18 cellular contexts compared by ENCODE assay signal in the genomic region with DNA sequence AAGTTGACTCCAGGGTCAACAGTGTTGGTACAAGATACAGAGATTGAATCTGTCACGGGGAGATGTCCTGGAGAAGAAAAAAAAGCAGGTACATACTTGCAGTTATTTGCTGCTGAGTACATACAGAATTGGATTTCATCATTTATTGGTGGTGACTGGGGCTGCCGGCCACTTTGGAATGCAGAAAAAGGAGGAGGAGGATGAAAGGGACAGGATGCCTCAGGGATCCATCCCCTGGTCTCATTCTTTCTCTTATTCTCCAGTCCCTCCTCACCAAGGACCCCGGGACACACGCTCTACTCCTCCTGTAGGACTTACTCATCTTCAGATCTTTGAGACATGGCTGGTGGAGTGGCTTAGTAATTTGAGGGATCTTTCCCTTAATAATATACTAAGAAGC. TPM values are rescaled to one million over a fixed set of nuclear protein-coding genes. Genes with fewer than 3 reads are reported as not detected.
DNase-seq lines count a peak whose midpoint lies in the region; ATAC-seq, FAIRE-seq and TF ChIP-seq lines count a peak whose summit lies in the region.
"Had no signal": no experiment of that assay in that cellular context is flagged by ENCODE, and none has a peak within 500 bp of the region (broad histone marks: within the 10 kb centered on the region; RNA-seq: fewer than 3 reads in every experiment).

No MANE protein-coding gene starts in this region.

- no peaks in the 10 kb centered on the region for H3K27me3 Mint-ChIP-seq in progenitor cell of endocrine pancreas
- peaks cover 2 to 7% of the 10 kb centered on the region in 2 donors for H3K27me3 Mint-ChIP-seq in natural killer cell treated with Interleukin-12 subunit alpha and Interleukin-12 subunit beta and Interleukin-15 and Interleukin-18, amount 100 ng/mL, for 72 hours

- peaks cover 24% of the 10 kb centered on the region for H3K4me1 Mint-ChIP-seq in progenitor cell of endocrine pancreas (ENCODE audit: low read depth)
- H3K4me1 Mint-ChIP-seq in natural killer cell treated with Interleukin-12 subunit alpha and Interleukin-12 subunit beta and Interleukin-15 and Interleukin-18, amount 100 ng/mL, for 72 hours (ENCODE audit: low read depth in 2 of 2): no peaks in the 10 kb centered on the region
- H3K4me1 Mint-ChIP-seq: CD4-positive, alpha-beta memory T cell had no signal

- no peak for TF ChIP-seq CTCF in progenitor cell of endocrine pancreas (IDR thresholded peaks at IDR 0.05; ENCODE audit: unreplicated experiment)
- TF ChIP-seq CTCF in pancreas (IDR thresholded peaks at IDR 0.05): no peak
- no peak for TF ChIP-seq CTCF in OCI-LY7 (conservative IDR thresholded peaks at IDR 0.05; ENCODE audit: low read length)

- FAIRE-seq in pancreas (lab: Jason Lieb, UNC): no peak
- FAIRE-seq: D721Med, GM12892 had no signal

- no peak overlapping the region for H2AFZ ChIP-seq in OCI-LY7 (ENCODE audit: low read length)

- H3K27ac ChIP-seq in pancreas: no peak overlapping the region
- H3K27ac ChIP-seq in OCI-LY7 (ENCODE audit: low read depth, low read length, poor library complexity, severe bottlenecking): no peak overlapping the region
- H3K27ac ChIP-seq: BLaER1 treated with 17β-estradiol and CSF1 and Interleukin-3, amounts not matched to agents 10 nM and 100 nM had no signal

- BruUV-seq in OCI-LY7 (replicated peaks; lab: Mats Ljungman, UMichigan): no TSS peak

- H4K20me1 ChIP-seq in OCI-LY7 (ENCODE audit: insufficient read depth, low read length): no peaks in the 10 kb centered on the region
- H4K20me1 ChIP-seq: BLaER1 treated with 17β-estradiol and CSF1 and Interleukin-3, amounts not matched to agents 10 nM and 100 nM had no signal

- H3K27ac Mint-ChIP-seq in progenitor cell of endocrine pancreas: peak overlapping the region; percentile 56
- H3K27ac Mint-ChIP-seq in natural killer cell treated with Interleukin-12 subunit alpha and Interleukin-12 subunit beta and Interleukin-15 and Interleukin-18, amount 100 ng/mL, for 72 hours: no peak overlapping the region
- H3K27ac Mint-ChIP-seq: CD4-positive, alpha-beta memory T cell; HFFc6 had no signal

- H3K9me3 ChIP-seq in pancreas: no peaks in the 10 kb centered on the region
- H3K9me3 ChIP-seq in OCI-LY7 (ENCODE audit: low read length): no peaks in the 10 kb centered on the region
- H3K9me3 ChIP-seq: BLaER1 treated with 17β-estradiol and CSF1 and Interleukin-3, amounts not matched to agents 10 nM and 100 nM had no signal

- H3K4me3 Mint-ChIP-seq in progenitor cell of endocrine pancreas (ENCODE audit: low read depth): no peak overlapping the region
- H3K4me3 Mint-ChIP-seq in natural killer cell treated with Interleukin-12 subunit alpha and Interleukin-12 subunit beta and Interleukin-15 and Interleukin-18, amount 100 ng/mL, for 72 hours: no peak overlapping the region
- H3K4me3 Mint-ChIP-seq: CD4-positive, alpha-beta memory T cell; HFFc6 had no signal

- DNase-seq in ELF-1 (ENCODE audit: low read depth, low spot score) (peak; percentile 60), NCI-H69 (lab: John Stamatoyannopoulos, UW) (peak; percentile 33), SW480 (ENCODE audit: low spot score) (peak; percentile 18), progenitor cell of endocrine pancreas (ENCODE audit: low spot score, unreplicated experiment) (no peak), pancreas (no peak), OCI-LY7 (ENCODE audit: low spot score) (no peak)
- no peak for DNase-seq in natural killer cell treated with Interleukin-12 subunit alpha and Interleukin-12 subunit beta and Interleukin-15 and Interleukin-18, amount 100 ng/mL, for 72 hours (ENCODE audit: low spot score)
- DNase-seq: ACHN; CD4-positive, alpha-beta memory T cell; DMS153; DMS79 treated with DMSO at 0.1 percent for 48 hours; EL; GDM1; HCEC 1CT; HFFc6 had no signal

- no peak overlapping the region for H3K4me2 ChIP-seq in OCI-LY7 (ENCODE audit: low read length)
- H3K4me2 ChIP-seq: BLaER1 treated with 17β-estradiol and CSF1 and Interleukin-3, amounts not matched to agents 10 nM and 100 nM had no signal

- POLR2A ChIA-PET in OCI-LY7 (lab: Charles Lee): interaction anchor here (0.6 kb wide), 1 partner anchor 263 kb away, joined by 5 read pairs; no protein-coding TSS in a partner anchor

- H3K27me3 ChIP-seq in pancreas: peaks cover 0 to 4% (median 0%) of the 10 kb centered on the region in 4 donors
- H3K27me3 ChIP-seq: BLaER1 treated with 17β-estradiol and CSF1 and Interleukin-3, amounts not matched to agents 10 nM and 100 nM had no signal

- H3K4me3 ChIP-seq in pancreas: no peak overlapping the region
- H3K4me3 ChIP-seq in OCI-LY7 (ENCODE audit: low read depth, low read length, poor library complexity, severe bottlenecking): no peak overlapping the region
- H3K4me3 ChIP-seq: BLaER1 treated with 17β-estradiol and CSF1 and Interleukin-3, amounts not matched to agents 10 nM and 100 nM had no signal

- H3K9me2 ChIP-seq in OCI-LY7 (ENCODE audit: insufficient read depth, low read length): no peaks in the 10 kb centered on the region

- H3K36me3 Mint-ChIP-seq in progenitor cell of endocrine pancreas (ENCODE audit: insufficient read depth): no peaks in the 10 kb centered on the region
- no peaks in the 10 kb centered on the region for H3K36me3 Mint-ChIP-seq in natural killer cell treated with Interleukin-12 subunit alpha and Interleukin-12 subunit beta and Interleukin-15 and Interleukin-18, amount 100 ng/mL, for 72 hours
- H3K36me3 Mint-ChIP-seq: CD4-positive, alpha-beta memory T cell had no signal

- H3K9me3 Mint-ChIP-seq in progenitor cell of endocrine pancreas (ENCODE audit: low read depth): no peaks in the 10 kb centered on the region
- H3K9me3 Mint-ChIP-seq in natural killer cell treated with Interleukin-12 subunit alpha and Interleukin-12 subunit beta and Interleukin-15 and Interleukin-18, amount 100 ng/mL, for 72 hours: no peaks in the 10 kb centered on the region
- H3K9me3 Mint-ChIP-seq: CD4-positive, alpha-beta memory T cell; HFFc6 had no signal

- H3K79me2 ChIP-seq in OCI-LY7 (ENCODE audit: insufficient read depth, low read depth, low read length): no peaks in the 10 kb centered on the region

- CTCF ChIA-PET in OCI-LY7 (lab: Charles Lee; ENCODE audit: unreplicated experiment): no interaction called here

- no peaks in the 10 kb centered on the region for H3K36me3 ChIP-seq in pancreas
- H3K36me3 ChIP-seq in OCI-LY7 (ENCODE audit: insufficient read depth, low read length): no peaks in the 10 kb centered on the region
- H3K36me3 ChIP-seq: BLaER1 treated with 17β-estradiol and CSF1 and Interleukin-3, amounts not matched to agents 10 nM and 100 nM had no signal

- WGBS in pancreas, 2 donors: 54 to 63% methylated on average over 4 of the region's 4 CpGs

- ATAC-seq in pancreas: no peak
- no peak for ATAC-seq in natural killer cell treated with Interleukin-12 subunit alpha and Interleukin-12 subunit beta and Interleukin-15 and Interleukin-18, amount 100 ng/mL, for 72 hours

- intact Hi-C loops in pancreas (cut with DNase I): no loop called here
- intact Hi-C loops in OCI-LY7 (cut with micrococcal nuclease; ENCODE audit: unreplicated experiment): loop anchor here (10.0 kb wide), 1 partner anchor 626 kb away; no protein-coding TSS in a partner anchor

- H3K4me1 ChIP-seq in pancreas: peaks cover 0 to 3% (median 0%) of the 10 kb centered on the region in 3 donors
- H3K4me1 ChIP-seq in OCI-LY7 (ENCODE audit: insufficient read depth, low read length, poor library complexity, severe bottlenecking): no peaks in the 10 kb centered on the region
- H3K4me1 ChIP-seq: BLaER1 treated with 17β-estradiol and CSF1 and Interleukin-3, amounts not matched to agents 10 nM and 100 nM had no signal

RNA-seq across cellular contexts. Expression of a gene that starts 30.0 kb away (rescaled TPM):
- 133 and 143 TPM in 2 replicates for total RNA-seq in progenitor cell of endocrine pancreas
- total RNA-seq in pancreas: 10 to 100 TPM in 5 of 6 donors, 1 to 10 TPM in 1; 9.1 to 24.1 (median 14.8) TPM
- polyA plus RNA-seq in pancreas: 10 to 100 TPM; 10.7 to 30.5 TPM
- under 1 TPM in 1 of 2 donors, not detected in 1; 0.26 TPM for total RNA-seq in natural killer cell treated with Interleukin-12 subunit alpha and Interleukin-12 subunit beta and Interleukin-15 and Interleukin-18, amount 100 ng/mL, for 72 hours
- total RNA-seq in OCI-LY7 (2014; rRNA removed; shearing (Covaris generic)): 31.7 and 35.8 TPM in 2 replicates
- 31.0 and 32.6 TPM in 2 replicates for total RNA-seq in OCI-LY7 (2022)
- total RNA-seq: CD4-positive, alpha-beta memory T cell had no signal
- polyA plus RNA-seq: CD4-positive, alpha-beta memory T cell had no signal

Comparison
In these comparisons a context has a peak if more than half of its experiments do, and no peak if none do; other contexts are left out.
1. DNase-seq: peak in ELF-1 (single experiment), NCI-H69 (single experiment) and SW480 (single experiment); none in progenitor cell of endocrine pancreas (single experiment), pancreas (0 of 6), natural killer cell treated with Interleukin-12 subunit alpha and Interleukin-12 subunit beta and Interleukin-15 and Interleukin-18, amount 100 ng/mL, for 72 hours (single experiment) and OCI-LY7 (single experiment).
2. RNA of a gene that starts 30.0 kb away (total RNA-seq): 133 to 143 TPM in progenitor cell of endocrine pancreas, 31.0 to 35.8 TPM in OCI-LY7 and 9.1 to 24.1 TPM in pancreas; 0.26 TPM in natural killer cell treated with Interleukin-12 subunit alpha and Interleukin-12 subunit beta and Interleukin-15 and Interleukin-18, amount 100 ng/mL, for 72 hours; every median in the first group is over 4 times any median in the second.